21 cellular contexts compared by ENCODE assay signal in genomic region chr13:39259371-39259770, GRCh38.
DNase-seq lines count a peak whose midpoint lies in the region; ATAC-seq and TF ChIP-seq lines count a peak whose summit lies in the region.
"Had no signal": no experiment of that assay in that cellular context is flagged by ENCODE, and none has a peak within 500 bp of the region (broad histone marks: within the 10 kb centered on the region; RNA-seq: fewer than 3 reads in every experiment).

No MANE protein-coding gene starts in this region.

- no peak overlapping the region for H2AFZ ChIP-seq in mesenchymal stem cell (ENCODE audit: low read depth, low read length)

- peaks cover 5% of the 10 kb centered on the region for H3K27me3 Mint-ChIP-seq in activated CD4-positive, alpha-beta T cell treated with anti-CD3 and anti-CD28 coated beads, Interleukin-2, amount 10 ng/mL, durations not matched to agents 7 days and 5 days
- peaks cover under 1 to 5% (median 3%) of the 10 kb centered on the region in 3 donors for H3K27me3 Mint-ChIP-seq in CD14-positive monocyte (ENCODE audit: low read depth in 3 of 3)

- H3K9ac ChIP-seq in mesenchymal stem cell (ENCODE audit: low read length), result no peak overlapping the region

- no peak overlapping the region for H3K4me3 ChIP-seq in mesenchymal stem cell (ENCODE audit: insufficient read depth in 1 of 2, low read depth in 1 of 2, low read length in 2 of 2)
- H3K4me3 ChIP-seq: dorsolateral prefrontal cortex, esophagus squamous epithelium, sigmoid colon, upper lobe of right lung had no signal

- H3K4ac ChIP-seq in mesenchymal stem cell (ENCODE audit: low read depth in 1 of 2, low read length in 2 of 2), result peak overlapping the region in 1 of 2 experiments; percentile 62

- no peak for TF ChIP-seq CTCF in CD14-positive monocyte (IDR thresholded peaks at IDR 0.05)

- no peak overlapping the region for H3K23ac ChIP-seq in mesenchymal stem cell (ENCODE audit: low read length in 2 of 2)

- peak overlapping the region; percentile 32 to 45 for H3K18ac ChIP-seq in mesenchymal stem cell (ENCODE audit: low read depth in 1 of 2, low read length in 2 of 2)

- no peak overlapping the region for H3K27ac Mint-ChIP-seq in activated CD4-positive, alpha-beta T cell treated with anti-CD3 and anti-CD28 coated beads, Interleukin-2, amount 10 ng/mL, durations not matched to agents 7 days and 5 days
- no peak overlapping the region for H3K27ac Mint-ChIP-seq in CD14-positive monocyte
- H3K27ac Mint-ChIP-seq: stimulated activated naive B cell treated with anti-CD40 and anti-IgM and Interleukin-4, amounts not matched to agents 10 μg/mL and 1 μg/mL and 100 μg/mL, for 72 hours had no signal

- intact Hi-C loops in CD14-positive monocyte (cut with micrococcal nuclease), result no loop called here

- no peak overlapping the region for H2BK5ac ChIP-seq in mesenchymal stem cell (ENCODE audit: low read depth, low read length, poor library complexity, severe bottlenecking)

- no peak overlapping the region for H3K4me2 ChIP-seq in mesenchymal stem cell (ENCODE audit: low read length, poor library complexity, severe bottlenecking)

- H3K4me1 Mint-ChIP-seq in activated CD4-positive, alpha-beta T cell treated with anti-CD3 and anti-CD28 coated beads, Interleukin-2, amount 10 ng/mL, durations not matched to agents 7 days and 5 days, result no peaks in the 10 kb centered on the region
- H3K4me1 Mint-ChIP-seq in CD14-positive monocyte, result no peaks in the 10 kb centered on the region

- H3K36me3 ChIP-seq in mesenchymal stem cell (ENCODE audit: control insufficient read depth in 1 of 2, insufficient read depth in 2 of 2, low read depth in 1 of 2, low read length in 2 of 2), result no peaks in the 10 kb centered on the region
- H3K36me3 ChIP-seq: esophagus squamous epithelium, sigmoid colon, upper lobe of right lung had no signal

- no peaks in the 10 kb centered on the region for H3K79me1 ChIP-seq in mesenchymal stem cell (replicated peaks; ENCODE audit: low read length, poor library complexity, severe bottlenecking)

- CTCF ChIA-PET in activated CD4-positive, alpha-beta T cell treated with anti-CD3 and anti-CD28 coated beads, Interleukin-2, amount 10 ng/mL, durations not matched to agents 7 days and 5 days (lab: Charles Lee), result interaction anchor here (1.1 kb wide), 2 partner anchors 9 to 67 kb away, joined by 3 read pairs; no protein-coding TSS in a partner anchor

- peak overlapping the region in 1 of 2 experiments; percentile 42 for H2BK12ac ChIP-seq in mesenchymal stem cell (ENCODE audit: low read length in 2 of 2)

- no peak overlapping the region for H2BK15ac ChIP-seq in mesenchymal stem cell (ENCODE audit: low read depth, poor library complexity, severe bottlenecking)

- no peak overlapping the region for H4K8ac ChIP-seq in mesenchymal stem cell (ENCODE audit: low read length)

- H3K14ac ChIP-seq in mesenchymal stem cell (ENCODE audit: low read length in 2 of 2), result peak overlapping the region in 1 of 2 experiments; percentile 49

- no peak overlapping the region for H4K91ac ChIP-seq in mesenchymal stem cell (ENCODE audit: low read length)

- no peaks in the 10 kb centered on the region for H3K36me3 Mint-ChIP-seq in activated CD4-positive, alpha-beta T cell treated with anti-CD3 and anti-CD28 coated beads, Interleukin-2, amount 10 ng/mL, durations not matched to agents 7 days and 5 days (ENCODE audit: low read depth)
- no peaks in the 10 kb centered on the region for H3K36me3 Mint-ChIP-seq in CD14-positive monocyte
- H3K36me3 Mint-ChIP-seq: activated naive CD4-positive, alpha-beta T cell treated with anti-CD3 and anti-CD28 coated beads, Interleukin-2, amount 50 U/mL, for 72 hours; stimulated activated naive B cell treated with anti-CD40 and anti-IgM and Interleukin-4, amounts not matched to agents 10 μg/mL and 1 μg/mL and 100 μg/mL, for 72 hours had no signal

- POLR2A ChIA-PET in activated CD4-positive, alpha-beta T cell treated with anti-CD3 and anti-CD28 coated beads, Interleukin-2, amount 10 ng/mL, durations not matched to agents 7 days and 5 days (lab: Charles Lee), result no interaction called here

- H2AK5ac ChIP-seq in mesenchymal stem cell (ENCODE audit: low read length, severe bottlenecking), result no peak overlapping the region

- H3K27me3 ChIP-seq in mesenchymal stem cell (ENCODE audit: control insufficient read depth in 1 of 2, insufficient read depth in 1 of 2, low read length in 2 of 2), result no peaks in the 10 kb centered on the region
- H3K27me3 ChIP-seq: dorsolateral prefrontal cortex, esophagus squamous epithelium, sigmoid colon, upper lobe of right lung had no signal

- peak; percentile 32 for DNase-seq in activated CD4-positive, alpha-beta T cell treated with anti-CD3 and anti-CD28 coated beads for 48 hours
- DNase-seq in activated CD4-positive, alpha-beta T cell treated with anti-CD3 and anti-CD28 coated beads, Interleukin-2, amount 10 ng/mL, durations not matched to agents 7 days and 5 days, result no peak
- no peak for DNase-seq in mesenchymal stem cell
- DNase-seq in CD14-positive monocyte (ENCODE audit: low spot score), result no peak
- DNase-seq in DMS79 (lab: John Stamatoyannopoulos, UW), result no peak
- DNase-seq: C1 segment of cervical spinal cord; dorsolateral prefrontal cortex; esophagus squamous epithelium; midbrain; NCI-H1436; NCI-H345; nucleus accumbens; SHP77; sigmoid colon; stimulated activated naive B cell treated with anti-CD40 and anti-IgM and Interleukin-4, amounts not matched to agents 10 μg/mL and 1 μg/mL and 100 μg/mL, for 72 hours; T-helper 9 cell; upper lobe of right lung had no signal

- H3K4me1 ChIP-seq in mesenchymal stem cell (ENCODE audit: control insufficient read depth, insufficient read depth, low read depth, low read length), result no peaks in the 10 kb centered on the region

- H3K27ac ChIP-seq in mesenchymal stem cell (ENCODE audit: low read length, poor library complexity, severe bottlenecking), result no peak overlapping the region
- H3K27ac ChIP-seq: dorsolateral prefrontal cortex, esophagus squamous epithelium, sigmoid colon, upper lobe of right lung had no signal

- peak; percentile 46 for ATAC-seq in GM18508 (IDR thresholded peaks at IDR 0.05; ENCODE audit: insufficient read depth, unreplicated experiment)
- ATAC-seq in HG03159 (IDR thresholded peaks at IDR 0.05; ENCODE audit: unreplicated experiment), result peak; percentile 59
- no peak for ATAC-seq in GM19035 (IDR thresholded peaks at IDR 0.05; ENCODE audit: unreplicated experiment)
- ATAC-seq: upper lobe of right lung had no signal

- no peaks in the 10 kb centered on the region for H3K9me3 Mint-ChIP-seq in activated CD4-positive, alpha-beta T cell treated with anti-CD3 and anti-CD28 coated beads, Interleukin-2, amount 10 ng/mL, durations not matched to agents 7 days and 5 days
- H3K9me3 Mint-ChIP-seq in CD14-positive monocyte, result peaks cover 0 to 2% (median 0%) of the 10 kb centered on the region in 7 donors
- H3K9me3 Mint-ChIP-seq: activated naive CD4-positive, alpha-beta T cell treated with anti-CD3 and anti-CD28 coated beads, Interleukin-2, amount 50 U/mL, for 72 hours; stimulated activated naive B cell treated with anti-CD40 and anti-IgM and Interleukin-4, amounts not matched to agents 10 μg/mL and 1 μg/mL and 100 μg/mL, for 72 hours had no signal

- no peak overlapping the region for H3K4me3 Mint-ChIP-seq in activated CD4-positive, alpha-beta T cell treated with anti-CD3 and anti-CD28 coated beads, Interleukin-2, amount 10 ng/mL, durations not matched to agents 7 days and 5 days
- H3K4me3 Mint-ChIP-seq in CD14-positive monocyte, result no peak overlapping the region
- H3K4me3 Mint-ChIP-seq: stimulated activated naive B cell treated with anti-CD40 and anti-IgM and Interleukin-4, amounts not matched to agents 10 μg/mL and 1 μg/mL and 100 μg/mL, for 72 hours had no signal

- no peaks in the 10 kb centered on the region for H3K9me3 ChIP-seq in mesenchymal stem cell (ENCODE audit: control insufficient read depth, low read length)
- H3K9me3 ChIP-seq: esophagus squamous epithelium, sigmoid colon, upper lobe of right lung had no signal

- no peak overlapping the region for H2BK120ac ChIP-seq in mesenchymal stem cell (ENCODE audit: low read depth, low read length)
